ENCODE assay signal across 2 cellular contexts in the genomic region with DNA sequence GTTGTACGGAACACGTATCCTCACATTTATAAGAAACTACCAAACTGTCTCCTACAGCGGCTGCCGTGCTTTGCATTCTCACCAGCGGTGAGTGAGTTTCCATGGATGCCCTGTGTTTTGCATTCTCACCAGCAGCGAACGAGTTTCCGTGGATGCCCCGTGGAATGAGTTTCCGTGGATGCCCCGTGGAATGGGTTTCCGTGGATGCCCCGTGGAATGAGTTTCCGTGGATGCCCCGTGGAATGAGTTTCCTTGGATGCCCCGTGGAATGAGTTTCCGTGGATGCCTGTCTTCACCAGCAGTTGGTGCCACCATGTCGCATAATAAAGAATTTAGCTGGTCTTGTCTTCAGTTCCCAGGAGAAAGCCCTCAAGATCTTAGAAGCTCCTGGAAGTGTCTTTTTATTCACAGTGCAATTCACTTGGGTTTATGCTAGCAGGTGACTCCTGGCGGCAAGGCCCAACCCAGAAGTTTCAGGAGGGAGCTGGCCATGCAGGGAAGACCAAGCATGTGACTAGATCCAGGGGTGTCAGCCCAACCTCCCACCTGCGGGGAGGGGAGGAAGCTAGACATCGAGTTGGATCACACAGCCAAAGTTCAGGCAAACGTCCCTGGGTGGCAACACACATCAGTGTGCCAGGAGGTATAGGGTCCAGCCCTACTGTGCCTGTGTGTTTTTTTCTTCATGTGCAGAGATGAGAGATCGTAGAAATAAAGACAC.
A peak's percentile ranks its signal among the peaks of the same experiment; 100 is the strongest.
TF ChIP-seq lines count a peak whose summit lies in the region.

No MANE protein-coding gene starts in this region.

TF ChIP-seq in HEK293, 187 proteins besides CTCF, POLR2A, EP300 and RAD21:
- TF ChIP-seq ZNF350 (tag by site-specific recombination; IDR thresholded peaks at IDR 0.05), result no peak
- TF ChIP-seq, protein P1, sequence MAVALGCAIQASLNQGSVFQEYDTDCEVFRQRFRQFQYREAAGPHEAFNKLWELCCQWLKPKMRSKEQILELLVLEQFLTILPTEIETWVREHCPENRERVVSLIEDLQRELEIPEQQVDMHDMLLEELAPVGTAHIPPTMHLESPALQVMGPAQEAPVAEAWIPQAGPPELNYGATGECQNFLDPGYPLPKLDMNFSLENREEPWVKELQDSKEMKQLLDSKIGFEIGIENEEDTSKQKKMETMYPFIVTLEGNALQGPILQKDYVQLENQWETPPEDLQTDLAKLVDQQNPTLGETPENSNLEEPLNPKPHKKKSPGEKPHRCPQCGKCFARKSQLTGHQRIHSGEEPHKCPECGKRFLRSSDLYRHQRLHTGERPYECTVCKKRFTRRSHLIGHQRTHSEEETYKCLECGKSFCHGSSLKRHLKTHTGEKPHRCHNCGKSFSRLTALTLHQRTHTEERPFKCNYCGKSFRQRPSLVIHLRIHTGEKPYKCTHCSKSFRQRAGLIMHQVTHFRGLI (tag by site-specific recombination; IDR thresholded peaks at IDR 0.05), result peak; percentile 78; the same call in 1 of the 2 replicates
- no peak for TF ChIP-seq RBAK (tag by site-specific recombination; IDR thresholded peaks at IDR 0.05)
- TF ChIP-seq ZSCAN5A (tag by site-specific recombination; IDR thresholded peaks at IDR 0.05), result no peak

TF ChIP-seq in H1, 55 proteins besides CTCF, POLR2A, EP300 and RAD21:
- TF ChIP-seq FOSL1 (IDR thresholded peaks at IDR 0.05; ENCODE audit: insufficient read depth, low read depth, low read length) (0 out of 2 replicates have a peak, but pooled peaks have one; percentile 36), ATF2 (IDR thresholded peaks at IDR 0.05; ENCODE audit: low read length) (no peak), EGR1 (IDR thresholded peaks at IDR 0.05; ENCODE audit: borderline replicate concordance, low read depth, low read length) (peak; percentile 97)
